Comparison of ENCODE assay signal across 8 cellular contexts in genomic region chr11:44133335-44133946, GRCh38. TPM values are rescaled to one million over a fixed set of nuclear protein-coding genes. Genes with fewer than 3 reads are reported as not detected.
DNase-seq lines count a peak whose midpoint lies in the region; ATAC-seq and TF ChIP-seq lines count a peak whose summit lies in the region.

No MANE protein-coding gene starts in this region.

- H2AFZ ChIP-seq in Karpas-422 (ENCODE audit: low read length), result no peak overlapping the region

- H3K9me3 ChIP-seq in Karpas-422 (ENCODE audit: low read length) (no peaks in the 10 kb centered on the region), ascending aorta (no peaks in the 10 kb centered on the region)

- intact Hi-C loops in ascending aorta (cut with DNase I), result loop anchor here (5.0 kb wide), 1 partner anchor 404 kb away; no protein-coding TSS in a partner anchor

- H3K9ac ChIP-seq in Karpas-422 (ENCODE audit: low read length), result no peak overlapping the region

- DNase-seq in EL (peak; percentile 49), Karpas-422 (peak; percentile 65), ascending aorta (ENCODE audit: low spot score in 2 of 2) (no peak), kidney epithelial cell (ENCODE audit: low read depth) (no peak), LoVo (ENCODE audit: low spot score) (no peak)
- no peak for DNase-seq in activated T-cell treated with anti-CD3 and anti-CD28 coated beads, Interleukin-2, amount 50 U/mL, for 72 hours

- H3K36me3 ChIP-seq in Karpas-422 (ENCODE audit: insufficient read depth, low read length) (peaks cover 18% of the 10 kb centered on the region; the same call in 1 of the 2 replicates), ascending aorta (peaks cover 11 to 20% of the 10 kb centered on the region in 2 donors), kidney epithelial cell (ENCODE audit: control insufficient read depth, insufficient read depth, low read length) (no peaks in the 10 kb centered on the region)

- no peaks in the 10 kb centered on the region for H3K9me3 Mint-ChIP-seq in activated T-cell treated with anti-CD3 and anti-CD28 coated beads, Interleukin-2, amount 50 U/mL, for 72 hours

- H3K4me2 ChIP-seq in Karpas-422 (ENCODE audit: low read depth, low read length, poor library complexity, severe bottlenecking), result no peak overlapping the region

- H3K27ac Mint-ChIP-seq in activated T-cell treated with anti-CD3 and anti-CD28 coated beads, Interleukin-2, amount 50 U/mL, for 72 hours, result no peak overlapping the region

- H3K4me3 ChIP-seq in Karpas-422 (ENCODE audit: low read length) (no peak overlapping the region), ascending aorta (no peak overlapping the region), kidney epithelial cell (ENCODE audit: low read depth, low read length) (no peak overlapping the region)

- H3K27me3 ChIP-seq in Karpas-422 (ENCODE audit: low read length), result no peaks in the 10 kb centered on the region
- no peaks in the 10 kb centered on the region for H3K27me3 ChIP-seq in ascending aorta
- no peaks in the 10 kb centered on the region for H3K27me3 ChIP-seq in kidney epithelial cell (ENCODE audit: control insufficient read depth, insufficient read depth, low read length)

- no peaks in the 10 kb centered on the region for H3K9me2 ChIP-seq in Karpas-422 (replicated peaks; ENCODE audit: insufficient read depth, low read length)

- H3K79me2 ChIP-seq in Karpas-422 (ENCODE audit: low read length), result 0 out of 2 replicates have a peak, but pooled peaks cover 3% of the 10 kb centered on the region

- H3K4me1 ChIP-seq in Karpas-422 (ENCODE audit: low read length) (peaks cover 4% of the 10 kb centered on the region; the same call in 1 of the 2 replicates), ascending aorta (peaks cover 0 to 9% of the 10 kb centered on the region in 2 donors)

- TF ChIP-seq CTCF in ascending aorta (IDR thresholded peaks at IDR 0.05), result peak; percentile 32 to 61 (median 41)
- TF ChIP-seq CTCF in kidney epithelial cell (IDR thresholded peaks at IDR 0.05; ENCODE audit: insufficient read depth, low read length, poor library complexity, severe bottlenecking), result peak; percentile 58

- H3K36me3 Mint-ChIP-seq in activated T-cell treated with anti-CD3 and anti-CD28 coated beads, Interleukin-2, amount 50 U/mL, for 72 hours (ENCODE audit: insufficient read depth in 2 of 2), result peaks cover 2 to 10% of the 10 kb centered on the region in 2 donors

- H4K20me1 ChIP-seq in Karpas-422 (ENCODE audit: insufficient read depth, low read depth, low read length), result no peaks in the 10 kb centered on the region

- H3K27ac ChIP-seq in Karpas-422 (ENCODE audit: low read length), result no peak overlapping the region
- no peak overlapping the region for H3K27ac ChIP-seq in ascending aorta

- no peak for ATAC-seq in activated T-cell treated with anti-CD3 and anti-CD28 coated beads, Interleukin-2, amount 50 U/mL, for 72 hours (replicated peaks in 1 of 2)
- ATAC-seq in HG02678 (IDR thresholded peaks at IDR 0.05; ENCODE audit: unreplicated experiment) (no peak), GM21825 (IDR thresholded peaks at IDR 0.05; ENCODE audit: unreplicated experiment) (no peak)

- H3K4me3 Mint-ChIP-seq in activated T-cell treated with anti-CD3 and anti-CD28 coated beads, Interleukin-2, amount 50 U/mL, for 72 hours, result no peak overlapping the region

- no peaks in the 10 kb centered on the region for H3K27me3 Mint-ChIP-seq in activated T-cell treated with anti-CD3 and anti-CD28 coated beads, Interleukin-2, amount 50 U/mL, for 72 hours (ENCODE audit: low read depth)

- H3K4me1 Mint-ChIP-seq in activated T-cell treated with anti-CD3 and anti-CD28 coated beads, Interleukin-2, amount 50 U/mL, for 72 hours (ENCODE audit: low read depth), result no peaks in the 10 kb centered on the region

RNA-seq across cellular contexts. Expression of gene EXT2, which starts 38.0 kb away (rescaled TPM):
- 51.5 and 64.0 TPM in 2 replicates for total RNA-seq in Karpas-422 (2014; rRNA removed; shearing (Covaris generic); ENCODE audit: low replicate concordance)
- 342 TPM for total RNA-seq in ascending aorta
- total RNA-seq in kidney epithelial cell, result 83.5 and 99.6 TPM in 2 replicates
- total RNA-seq in activated T-cell treated with anti-CD3 and anti-CD28 coated beads, Interleukin-2, amount 50 U/mL, for 72 hours, result 10 to 100 TPM; 26.6 to 28.8 TPM

Comparison
In these comparisons a context has a peak if more than half of its experiments do, and no peak if none do; other contexts are left out.
1. DNase-seq: peak in EL (single experiment) and Karpas-422 (single experiment); none in ascending aorta (0 of 2), kidney epithelial cell (single experiment), activated T-cell treated with anti-CD3 and anti-CD28 coated beads, Interleukin-2, amount 50 U/mL, for 72 hours (0 of 2) and LoVo (single experiment).